Comparison of ENCODE assay signal across 1 cellular context in the genomic region with DNA sequence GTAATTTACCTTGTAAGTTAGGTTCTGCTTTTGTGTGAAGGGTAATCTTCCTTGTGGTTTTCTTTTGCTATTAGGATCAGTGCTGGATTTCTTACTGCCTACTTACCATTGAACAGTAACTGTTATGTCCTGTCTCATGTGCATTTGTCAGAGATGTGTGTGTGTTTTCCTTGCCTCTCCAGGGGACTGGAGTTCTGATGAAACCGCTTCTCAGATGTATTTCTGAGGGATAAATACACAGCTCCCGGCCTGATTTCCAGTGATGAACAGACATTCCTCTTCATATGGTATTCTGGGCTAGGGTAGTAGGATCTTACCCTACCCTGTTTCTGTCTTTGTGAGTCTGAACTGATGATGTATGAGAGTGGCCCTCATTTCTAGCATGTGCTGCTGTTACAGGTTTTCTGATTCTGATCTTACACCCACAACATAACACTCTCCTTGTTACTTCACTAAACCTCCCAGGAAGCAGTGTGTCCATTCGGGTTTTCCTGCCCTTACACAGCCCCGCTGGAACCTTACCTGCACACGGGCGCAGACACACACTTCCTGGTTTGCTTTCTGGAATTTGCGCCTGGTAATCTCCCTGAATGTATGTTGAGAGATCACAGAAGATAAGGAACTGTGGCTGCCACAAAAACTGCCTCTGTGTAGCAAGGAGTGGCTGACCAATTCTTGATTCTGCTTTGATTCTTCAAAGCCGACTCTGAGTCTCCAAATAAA.
TF ChIP-seq lines count a peak whose summit lies in the region.

No MANE protein-coding gene starts in this region.

TF ChIP-seq in K562, 482 proteins besides CTCF, POLR2A, EP300 and RAD21:
- TF ChIP-seq RBM15 (IDR thresholded peaks at IDR 0.05; ENCODE audit: insufficient read depth, low read length) = no peak
- no peak for TF ChIP-seq ZKSCAN8 (CRISPR knock-in tag; IDR thresholded peaks at IDR 0.05)
- 0 out of 2 replicates have a peak, but pooled peaks have one; percentile 36 for TF ChIP-seq GATA2 (CRISPR knock-in tag; IDR thresholded peaks at IDR 0.05)
- TF ChIP-seq XRCC4 (IDR thresholded peaks at IDR 0.05; ENCODE audit: extremely low read depth, insufficient read depth, insufficient read length) = no peak
- TF ChIP-seq SIN3A (IDR thresholded peaks at IDR 0.05; ENCODE audit: borderline replicate concordance in 2 of 2, control insufficient read depth in 1 of 2, low read depth in 2 of 2, low read length in 2 of 2) = no peak
- no peak for TF ChIP-seq SMARCA4 (IDR thresholded peaks at IDR 0.05)
- TF ChIP-seq ARHGAP35 (IDR thresholded peaks at IDR 0.05; ENCODE audit: partially characterized antibody) = no peak
- TF ChIP-seq, protein P1, sequence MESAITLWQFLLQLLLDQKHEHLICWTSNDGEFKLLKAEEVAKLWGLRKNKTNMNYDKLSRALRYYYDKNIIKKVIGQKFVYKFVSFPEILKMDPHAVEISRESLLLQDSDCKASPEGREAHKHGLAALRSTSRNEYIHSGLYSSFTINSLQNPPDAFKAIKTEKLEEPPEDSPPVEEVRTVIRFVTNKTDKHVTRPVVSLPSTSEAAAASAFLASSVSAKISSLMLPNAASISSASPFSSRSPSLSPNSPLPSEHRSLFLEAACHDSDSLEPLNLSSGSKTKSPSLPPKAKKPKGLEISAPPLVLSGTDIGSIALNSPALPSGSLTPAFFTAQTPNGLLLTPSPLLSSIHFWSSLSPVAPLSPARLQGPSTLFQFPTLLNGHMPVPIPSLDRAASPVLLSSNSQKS (CRISPR knock-in tag; IDR thresholded peaks at IDR 0.05) = no peak
- peak; percentile 49 for TF ChIP-seq ELF1 (tag; IDR thresholded peaks at IDR 0.05)
- TF ChIP-seq ERF (CRISPR knock-in tag; IDR thresholded peaks at IDR 0.05) = no peak
- no peak for TF ChIP-seq ILF3 (IDR thresholded peaks at IDR 0.05; ENCODE audit: borderline replicate concordance)
- TF ChIP-seq ZNF583 (CRISPR knock-in tag; IDR thresholded peaks at IDR 0.05) = no peak
